Comparison of ENCODE assay signal across 21 cellular contexts in the genomic region with DNA sequence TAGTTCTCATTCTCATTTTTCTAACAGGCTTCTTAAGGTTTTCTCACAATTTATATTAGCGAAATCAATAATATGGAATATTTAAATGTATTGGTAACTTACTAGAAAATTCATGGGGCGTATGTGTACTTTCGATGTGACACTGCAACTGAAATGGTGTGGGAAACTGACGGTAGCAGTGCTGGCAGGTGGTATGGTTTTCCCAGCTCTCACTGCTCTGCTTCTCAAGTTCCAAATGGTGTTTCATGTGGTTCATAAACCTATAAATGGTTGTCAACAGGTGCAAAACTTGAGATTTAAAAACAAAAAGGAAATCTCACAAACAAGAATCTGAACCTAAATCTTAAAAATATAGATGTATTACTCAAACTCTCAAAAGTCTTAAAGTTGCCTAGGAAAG.
"Had no signal": no experiment of that assay in that cellular context is flagged by ENCODE, and none has a peak within 500 bp of the region (broad histone marks: within the 10 kb centered on the region; RNA-seq: fewer than 3 reads in every experiment).

No MANE protein-coding gene starts in this region.

- H3K4me3 ChIP-seq: dorsolateral prefrontal cortex, heart right ventricle, right atrium auricular region, sigmoid colon, suprapubic skin, tibial artery, upper lobe of right lung, vagina had no signal

- ATAC-seq: heart right ventricle; left lobe of liver; natural killer cell; stimulated activated effector memory CD8-positive, alpha-beta T cell treated with anti-CD3 and anti-CD28 coated beads, Interleukin-12 subunit alpha, Interleukin-12 subunit beta, amount 100 ng/mL, for 72 hours; stimulated activated naive CD8-positive, alpha-beta T cell treated with anti-CD3 and anti-CD28 coated beads, Interleukin-15, Interleukin-2, amounts not matched to agents 100 U/mL and 50 U/mL, for 24 hours; upper lobe of right lung had no signal

- H3K27ac ChIP-seq: dorsolateral prefrontal cortex, heart right ventricle, right atrium auricular region, sigmoid colon, suprapubic skin, tibial artery, upper lobe of right lung, vagina had no signal

- H3K9me3 ChIP-seq: heart right ventricle, right atrium auricular region, sigmoid colon, suprapubic skin, tibial artery, upper lobe of right lung, vagina had no signal

- DNase-seq: cortex of kidney; dorsolateral prefrontal cortex; effector CD8-positive, alpha-beta T cell; heart right ventricle; hypothalamus; islet precursor cell; mammary epithelial cell; natural killer cell; posterior cingulate gyrus; sigmoid colon; small intestine; stimulated activated CD4-positive, alpha-beta T cell treated with anti-CD3 and anti-CD28 coated beads, Interleukin-4, amount 100 ng/mL, for 1 hour; stimulated activated CD8-positive, alpha-beta memory T cell treated with anti-CD3 and anti-CD28 coated beads, Interleukin-4, amount 100 ng/mL, for 48 hours; stimulated activated naive CD8-positive, alpha-beta T cell treated with anti-CD3 and anti-CD28 coated beads, Interleukin-15, Interleukin-2, amounts not matched to agents 100 U/mL and 50 U/mL, for 24 hours; tibial artery; upper lobe of right lung had no signal

- H3K4me1 ChIP-seq: suprapubic skin, tibial artery, upper lobe of right lung, vagina had no signal

- H3K27me3 ChIP-seq: dorsolateral prefrontal cortex, heart right ventricle, right atrium auricular region, sigmoid colon, suprapubic skin, tibial artery, upper lobe of right lung, vagina had no signal

- H3K36me3 ChIP-seq: vagina had no signal
